ENCODE assay signal across 8 cellular contexts in the genomic region with DNA sequence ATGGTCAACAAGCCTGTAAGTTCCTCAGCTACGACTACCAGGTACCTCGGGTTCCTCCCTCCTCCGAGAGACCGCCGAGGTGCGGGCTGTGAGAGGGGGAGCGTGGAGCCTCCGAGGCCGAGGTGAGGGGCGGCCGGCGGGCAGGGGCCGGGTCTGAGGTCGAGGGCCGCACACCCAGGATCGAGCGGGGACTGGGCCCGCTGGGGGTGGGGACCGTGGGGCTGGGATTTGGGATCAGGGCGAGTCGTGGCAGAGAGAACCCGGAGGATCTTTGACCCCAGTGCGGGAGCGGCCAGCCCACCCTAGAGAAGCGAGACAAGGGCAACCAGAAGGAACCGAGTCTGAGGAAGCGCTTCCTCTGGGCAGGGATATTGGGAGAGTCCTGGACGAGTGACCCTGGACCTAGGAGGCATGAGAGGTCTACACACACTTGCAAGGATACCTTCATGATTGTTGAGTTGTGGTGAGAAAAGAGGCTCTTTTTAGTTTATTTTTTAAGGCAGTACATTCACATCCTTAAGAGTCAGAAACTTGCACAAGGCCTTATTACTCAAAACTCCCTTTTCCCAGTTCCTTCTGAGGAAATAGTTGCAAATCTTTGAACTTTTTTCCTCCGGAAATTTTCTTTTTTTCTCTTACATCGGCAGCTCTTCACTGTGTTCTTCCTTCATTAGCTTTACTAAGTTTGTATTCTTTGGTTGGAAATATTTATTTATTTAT. TPM values are rescaled to one million over a fixed set of nuclear protein-coding genes. Genes with fewer than 3 reads are reported as not detected.
DNase-seq lines count a peak whose midpoint lies in the region; ATAC-seq and TF ChIP-seq lines count a peak whose summit lies in the region.

No MANE protein-coding gene starts in this region.

- WGBS in mesendoderm (ENCODE audit: extremely low coverage, insufficient coverage, low lambda C conversion rate), result no CpG with 5 or more reads among the region's 30 CpGs

- peak overlapping the region; percentile 90 for H3K4me3 ChIP-seq in BE2C (ENCODE audit: low read depth, low read length)
- no peak overlapping the region for H3K4me3 ChIP-seq in KMS-11 (IDR thresholded peaks at IDR 0.05; ENCODE audit: insufficient read depth, low read depth, low read length)
- H3K4me3 ChIP-seq in mesendoderm (ENCODE audit: low read length), result peak overlapping the region; percentile 56

- H3K4me2 ChIP-seq in KMS-11, result peak overlapping the region; percentile 58
- H3K4me2 ChIP-seq in mesendoderm (ENCODE audit: low read length), result peak overlapping the region; percentile 88

- no peaks in the 10 kb centered on the region for H3K27me3 ChIP-seq in BE2C
- no peaks in the 10 kb centered on the region for H3K27me3 ChIP-seq in KMS-11 (ENCODE audit: insufficient read depth, low read depth)
- no peaks in the 10 kb centered on the region for H3K27me3 ChIP-seq in mesendoderm (ENCODE audit: insufficient read depth, low read length, poor library complexity)

- H3K9ac ChIP-seq in KMS-11, result peak overlapping the region; percentile 83
- H3K9ac ChIP-seq in mesendoderm (ENCODE audit: low read length), result peak overlapping the region; percentile 75

- H4K8ac ChIP-seq in mesendoderm (ENCODE audit: low read depth, low read length), result no peak overlapping the region

- no peak overlapping the region for H2AK5ac ChIP-seq in mesendoderm (ENCODE audit: low read length)

- no peak overlapping the region for H2BK120ac ChIP-seq in mesendoderm (ENCODE audit: low read depth, low read length)

- no peak overlapping the region for H2BK15ac ChIP-seq in mesendoderm (replicated peaks; ENCODE audit: low read depth)

- H3K4ac ChIP-seq in mesendoderm (ENCODE audit: low read depth, low read length), result no peak overlapping the region

- DNase-seq in BE2C (no peak), cerebellum (ENCODE audit: low spot score) (peak; percentile 26), mesendoderm (no peak), NCI-H524 (lab: John Stamatoyannopoulos, UW) (no peak), superior temporal gyrus (ENCODE audit: extremely low spot score) (no peak), omental fat pad (ENCODE audit: low spot score) (no peak)
- no peak for DNase-seq in activated CD8-positive, alpha-beta memory T cell treated with anti-CD3 and anti-CD28 coated beads, Interleukin-2, amount 50 U/mL, for 4 hours

- no peaks in the 10 kb centered on the region for H3K79me2 ChIP-seq in KMS-11 (ENCODE audit: insufficient read depth, low read depth)
- H3K79me2 ChIP-seq in mesendoderm (ENCODE audit: control insufficient read depth, insufficient read depth, low read length), result no peaks in the 10 kb centered on the region

- H3K27ac ChIP-seq in KMS-11 (peak overlapping the region; percentile 70), mesendoderm (ENCODE audit: low read depth, low read length) (no peak overlapping the region)

- H3K9me3 ChIP-seq in BE2C, result no peaks in the 10 kb centered on the region

- no peak overlapping the region for H3K18ac ChIP-seq in mesendoderm (ENCODE audit: low read length)

- no peaks in the 10 kb centered on the region for H3K36me3 ChIP-seq in BE2C
- no peaks in the 10 kb centered on the region for H3K36me3 ChIP-seq in KMS-11 (ENCODE audit: insufficient read depth)
- no peaks in the 10 kb centered on the region for H3K36me3 ChIP-seq in mesendoderm (ENCODE audit: control insufficient read depth, insufficient read depth, low read length)

- H3K79me1 ChIP-seq in mesendoderm (ENCODE audit: low read length), result no peaks in the 10 kb centered on the region

- no peaks in the 10 kb centered on the region for H4K20me1 ChIP-seq in KMS-11 (ENCODE audit: insufficient read depth)

- H2AFZ ChIP-seq in KMS-11 (ENCODE audit: low read depth), result peak overlapping the region; percentile 83

- TF ChIP-seq CTCF in BE2C (IDR thresholded peaks at IDR 0.05; ENCODE audit: low read depth, low read length), result no peak
- TF ChIP-seq CTCF in KMS-11 (conservative IDR thresholded peaks at IDR 0.05; ENCODE audit: low read depth, low read length), result no peak
- TF ChIP-seq CTCF in omental fat pad (IDR thresholded peaks at IDR 0.05), result no peak

- no peak overlapping the region for H3K23ac ChIP-seq in mesendoderm (ENCODE audit: low read length)

- no peak for ATAC-seq in omental fat pad (ENCODE audit: low FRiP score)

- H2BK5ac ChIP-seq in mesendoderm (ENCODE audit: low read length), result no peak overlapping the region

- H3K4me1 ChIP-seq in BE2C, result no peaks in the 10 kb centered on the region
- H3K4me1 ChIP-seq in KMS-11 (ENCODE audit: low read depth, poor library complexity, severe bottlenecking), result peaks cover 8% of the 10 kb centered on the region
- no peaks in the 10 kb centered on the region for H3K4me1 ChIP-seq in mesendoderm (ENCODE audit: control insufficient read depth, low read depth, low read length)

- H3K56ac ChIP-seq in mesendoderm (ENCODE audit: low read length), result peak overlapping the region; percentile 83

- no peak overlapping the region for H4K5ac ChIP-seq in mesendoderm (ENCODE audit: low read length)

RNA-seq across cellular contexts. Expression of a gene that starts 0.4 kb away (rescaled TPM):
- 0.74 TPM for polyA plus RNA-seq in BE2C (2012; ENCODE audit: insufficient read depth, insufficient read length, low read depth)
- total RNA-seq in cerebellum (26.0 TPM), omental fat pad (1 to 10 TPM; 3.7 to 9.2 (median 6.8) TPM)
- 1.2 TPM for polyA plus RNA-seq in mesendoderm (2013, experiment 1 of 2)
- 1.1 TPM for polyA plus RNA-seq in mesendoderm (2013, experiment 2 of 2)

RNA-seq across cellular contexts. Expression of a gene that starts 28.3 kb away (rescaled TPM):
- polyA plus RNA-seq in BE2C (2012; ENCODE audit: insufficient read depth, insufficient read length, low read depth), result 240 TPM
- total RNA-seq in cerebellum, result 68.7 TPM
- polyA plus RNA-seq in mesendoderm (2013, experiment 1 of 2), result 258 TPM
- polyA plus RNA-seq in mesendoderm (2013, experiment 2 of 2), result 258 TPM
- total RNA-seq in omental fat pad, result 100 to 1,000 TPM; 140 to 345 (median 164) TPM
